In the genomic region with DNA sequence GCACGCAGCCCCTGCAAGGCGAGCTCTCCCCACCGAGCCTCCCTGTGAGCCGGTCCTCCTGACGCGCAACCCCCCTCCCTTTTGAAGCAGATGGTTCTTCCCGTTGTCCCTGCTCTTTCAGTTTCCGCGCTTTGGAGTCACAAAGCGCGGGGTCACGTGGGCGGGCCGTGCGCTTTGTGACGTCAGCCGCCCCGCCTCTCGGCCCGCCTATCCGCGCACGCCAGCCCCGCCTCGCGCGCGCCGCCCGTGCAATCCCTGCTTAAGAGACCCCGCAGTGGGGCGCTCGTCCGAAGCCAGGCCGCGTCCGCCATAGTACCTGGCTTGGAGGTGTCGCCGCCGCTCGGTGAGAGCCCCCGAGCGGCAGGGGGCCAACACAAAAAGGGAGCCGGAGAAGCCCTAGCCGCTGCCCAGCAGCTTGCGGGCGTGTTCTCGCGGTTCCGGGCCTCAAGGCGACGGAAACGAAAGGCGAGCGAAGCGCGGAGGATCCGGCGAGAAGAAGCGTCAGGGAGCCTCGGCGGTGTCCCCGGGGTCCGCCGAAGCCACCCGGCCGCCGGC, we compare ENCODE assay signal across 1 cellular context.
A peak's percentile ranks its signal among the peaks of the same experiment; 100 is the strongest.
TF ChIP-seq lines count a peak whose summit lies in the region.

A gene with protein sequence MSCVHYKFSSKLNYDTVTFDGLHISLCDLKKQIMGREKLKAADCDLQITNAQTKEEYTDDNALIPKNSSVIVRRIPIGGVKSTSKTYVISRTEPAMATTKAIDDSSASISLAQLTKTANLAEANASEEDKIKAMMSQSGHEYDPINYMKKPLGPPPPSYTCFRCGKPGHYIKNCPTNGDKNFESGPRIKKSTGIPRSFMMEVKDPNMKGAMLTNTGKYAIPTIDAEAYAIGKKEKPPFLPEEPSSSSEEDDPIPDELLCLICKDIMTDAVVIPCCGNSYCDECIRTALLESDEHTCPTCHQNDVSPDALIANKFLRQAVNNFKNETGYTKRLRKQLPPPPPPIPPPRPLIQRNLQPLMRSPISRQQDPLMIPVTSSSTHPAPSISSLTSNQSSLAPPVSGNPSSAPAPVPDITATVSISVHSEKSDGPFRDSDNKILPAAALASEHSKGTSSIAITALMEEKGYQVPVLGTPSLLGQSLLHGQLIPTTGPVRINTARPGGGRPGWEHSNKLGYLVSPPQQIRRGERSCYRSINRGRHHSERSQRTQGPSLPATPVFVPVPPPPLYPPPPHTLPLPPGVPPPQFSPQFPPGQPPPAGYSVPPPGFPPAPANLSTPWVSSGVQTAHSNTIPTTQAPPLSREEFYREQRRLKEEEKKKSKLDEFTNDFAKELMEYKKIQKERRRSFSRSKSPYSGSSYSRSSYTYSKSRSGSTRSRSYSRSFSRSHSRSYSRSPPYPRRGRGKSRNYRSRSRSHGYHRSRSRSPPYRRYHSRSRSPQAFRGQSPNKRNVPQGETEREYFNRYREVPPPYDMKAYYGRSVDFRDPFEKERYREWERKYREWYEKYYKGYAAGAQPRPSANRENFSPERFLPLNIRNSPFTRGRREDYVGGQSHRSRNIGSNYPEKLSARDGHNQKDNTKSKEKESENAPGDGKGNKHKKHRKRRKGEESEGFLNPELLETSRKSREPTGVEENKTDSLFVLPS (N-terminal part only) (plus strand): TSS at position 272 of the 555 bp plus-strand sequence. CDS start 1,061 bp downstream, outside the sequence.

TF ChIP-seq in HepG2, 621 proteins besides CTCF, POLR2A, EP300 and RAD21 (continued from another document and continues in another):
- no peak for TF ChIP-seq EZH2 (conservative IDR thresholded peaks at IDR 0.05; ENCODE audit: low read depth, low read length)
- TF ChIP-seq ZFYVE20 (CRISPR knock-in tag; IDR thresholded peaks at IDR 0.05; ENCODE audit: borderline replicate concordance, low read depth), result no peak
- TF ChIP-seq, protein P1, sequence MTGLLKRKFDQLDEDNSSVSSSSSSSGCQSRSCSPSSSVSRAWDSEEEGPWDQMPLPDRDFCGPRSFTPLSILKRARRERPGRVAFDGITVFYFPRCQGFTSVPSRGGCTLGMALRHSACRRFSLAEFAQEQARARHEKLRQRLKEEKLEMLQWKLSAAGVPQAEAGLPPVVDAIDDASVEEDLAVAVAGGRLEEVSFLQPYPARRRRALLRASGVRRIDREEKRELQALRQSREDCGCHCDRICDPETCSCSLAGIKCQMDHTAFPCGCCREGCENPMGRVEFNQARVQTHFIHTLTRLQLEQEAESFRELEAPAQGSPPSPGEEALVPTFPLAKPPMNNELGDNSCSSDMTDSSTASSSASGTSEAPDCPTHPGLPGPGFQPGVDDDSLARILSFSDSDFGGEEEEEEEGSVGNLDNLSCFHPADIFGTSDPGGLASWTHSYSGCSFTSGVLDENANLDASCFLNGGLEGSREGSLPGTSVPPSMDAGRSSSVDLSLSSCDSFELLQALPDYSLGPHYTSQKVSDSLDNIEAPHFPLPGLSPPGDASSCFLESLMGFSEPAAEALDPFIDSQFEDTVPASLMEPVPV (CRISPR knock-in tag; IDR thresholded peaks at IDR 0.05), result peak; percentile 67
- TF ChIP-seq FOXK2 (IDR thresholded peaks at IDR 0.05), result peak; percentile 96
- no peak for TF ChIP-seq GTF2F1 (IDR thresholded peaks at IDR 0.05; ENCODE audit: low read length)
- no peak for TF ChIP-seq SETDB1 (CRISPR knock-in tag; IDR thresholded peaks at IDR 0.05; ENCODE audit: borderline replicate concordance)
- TF ChIP-seq ZNF644 (CRISPR knock-in tag; IDR thresholded peaks at IDR 0.05; ENCODE audit: low read depth), result peak; percentile 75
- TF ChIP-seq SMYD3 (CRISPR knock-in tag; IDR thresholded peaks at IDR 0.05), result peak; percentile 74; the same call in 1 of the 2 replicates
- TF ChIP-seq MYC (CRISPR knock-in tag; IDR thresholded peaks at IDR 0.05; ENCODE audit: borderline replicate concordance), result peak; percentile 93
- no peak for TF ChIP-seq CHCHD3 (CRISPR knock-in tag; IDR thresholded peaks at IDR 0.05)
- TF ChIP-seq, protein P2, sequence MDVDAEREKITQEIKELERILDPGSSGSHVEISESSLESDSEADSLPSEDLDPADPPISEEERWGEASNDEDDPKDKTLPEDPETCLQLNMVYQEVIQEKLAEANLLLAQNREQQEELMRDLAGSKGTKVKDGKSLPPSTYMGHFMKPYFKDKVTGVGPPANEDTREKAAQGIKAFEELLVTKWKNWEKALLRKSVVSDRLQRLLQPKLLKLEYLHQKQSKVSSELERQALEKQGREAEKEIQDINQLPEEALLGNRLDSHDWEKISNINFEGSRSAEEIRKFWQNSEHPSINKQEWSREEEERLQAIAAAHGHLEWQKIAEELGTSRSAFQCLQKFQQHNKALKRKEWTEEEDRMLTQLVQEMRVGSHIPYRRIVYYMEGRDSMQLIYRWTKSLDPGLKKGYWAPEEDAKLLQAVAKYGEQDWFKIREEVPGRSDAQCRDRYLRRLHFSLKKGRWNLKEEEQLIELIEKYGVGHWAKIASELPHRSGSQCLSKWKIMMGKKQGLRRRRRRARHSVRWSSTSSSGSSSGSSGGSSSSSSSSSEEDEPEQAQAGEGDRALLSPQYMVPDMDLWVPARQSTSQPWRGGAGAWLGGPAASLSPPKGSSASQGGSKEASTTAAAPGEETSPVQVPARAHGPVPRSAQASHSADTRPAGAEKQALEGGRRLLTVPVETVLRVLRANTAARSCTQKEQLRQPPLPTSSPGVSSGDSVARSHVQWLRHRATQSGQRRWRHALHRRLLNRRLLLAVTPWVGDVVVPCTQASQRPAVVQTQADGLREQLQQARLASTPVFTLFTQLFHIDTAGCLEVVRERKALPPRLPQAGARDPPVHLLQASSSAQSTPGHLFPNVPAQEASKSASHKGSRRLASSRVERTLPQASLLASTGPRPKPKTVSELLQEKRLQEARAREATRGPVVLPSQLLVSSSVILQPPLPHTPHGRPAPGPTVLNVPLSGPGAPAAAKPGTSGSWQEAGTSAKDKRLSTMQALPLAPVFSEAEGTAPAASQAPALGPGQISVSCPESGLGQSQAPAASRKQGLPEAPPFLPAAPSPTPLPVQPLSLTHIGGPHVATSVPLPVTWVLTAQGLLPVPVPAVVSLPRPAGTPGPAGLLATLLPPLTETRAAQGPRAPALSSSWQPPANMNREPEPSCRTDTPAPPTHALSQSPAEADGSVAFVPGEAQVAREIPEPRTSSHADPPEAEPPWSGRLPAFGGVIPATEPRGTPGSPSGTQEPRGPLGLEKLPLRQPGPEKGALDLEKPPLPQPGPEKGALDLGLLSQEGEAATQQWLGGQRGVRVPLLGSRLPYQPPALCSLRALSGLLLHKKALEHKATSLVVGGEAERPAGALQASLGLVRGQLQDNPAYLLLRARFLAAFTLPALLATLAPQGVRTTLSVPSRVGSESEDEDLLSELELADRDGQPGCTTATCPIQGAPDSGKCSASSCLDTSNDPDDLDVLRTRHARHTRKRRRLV (CRISPR knock-in tag; IDR thresholded peaks at IDR 0.05), result peak; percentile 70; the same call in 1 of the 2 replicates
- TF ChIP-seq SALL1 (CRISPR knock-in tag; IDR thresholded peaks at IDR 0.05), result peak; percentile 90
- TF ChIP-seq ZNF12 (CRISPR knock-in tag; IDR thresholded peaks at IDR 0.05), result peak; percentile 82
- TF ChIP-seq RBAK (CRISPR knock-in tag; IDR thresholded peaks at IDR 0.05), result no peak
- TF ChIP-seq REPIN1 (CRISPR knock-in tag; IDR thresholded peaks at IDR 0.05; ENCODE audit: borderline replicate concordance, low read depth), result peak; percentile 66; the same call in 1 of the 2 replicates
- TF ChIP-seq MED8 (CRISPR knock-in tag; IDR thresholded peaks at IDR 0.05; ENCODE audit: insufficient replicate concordance), result peak; percentile 74
- TF ChIP-seq, protein P3, sequence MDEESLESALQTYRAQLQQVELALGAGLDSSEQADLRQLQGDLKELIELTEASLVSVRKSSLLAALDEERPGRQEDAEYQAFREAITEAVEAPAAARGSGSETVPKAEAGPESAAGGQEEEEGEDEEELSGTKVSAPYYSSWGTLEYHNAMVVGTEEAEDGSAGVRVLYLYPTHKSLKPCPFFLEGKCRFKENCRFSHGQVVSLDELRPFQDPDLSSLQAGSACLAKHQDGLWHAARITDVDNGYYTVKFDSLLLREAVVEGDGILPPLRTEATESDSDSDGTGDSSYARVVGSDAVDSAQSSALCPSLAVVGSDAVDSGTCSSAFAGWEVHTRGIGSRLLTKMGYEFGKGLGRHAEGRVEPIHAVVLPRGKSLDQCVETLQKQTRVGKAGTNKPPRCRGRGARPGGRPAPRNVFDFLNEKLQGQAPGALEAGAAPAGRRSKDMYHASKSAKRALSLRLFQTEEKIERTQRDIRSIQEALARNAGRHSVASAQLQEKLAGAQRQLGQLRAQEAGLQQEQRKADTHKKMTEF (CRISPR knock-in tag; IDR thresholded peaks at IDR 0.05), result peak; percentile 96
- peak; percentile 90; the same call in 1 of the 2 replicates for TF ChIP-seq DNMT1 (CRISPR knock-in tag; IDR thresholded peaks at IDR 0.05)
- no peak; the same call in none of the 2 replicates for TF ChIP-seq CHD2 (IDR thresholded peaks at IDR 0.05; ENCODE audit: low read depth, low read length)
- TF ChIP-seq KLF13 (CRISPR knock-in tag; IDR thresholded peaks at IDR 0.05), result peak; percentile 77; the same call in 1 of the 2 replicates
- peak; percentile 87; the same call in 1 of the 2 replicates for TF ChIP-seq U2AF2 (IDR thresholded peaks at IDR 0.05; ENCODE audit: low read depth, low read length)
- peak; percentile 82 for TF ChIP-seq RNF2 (conservative IDR thresholded peaks at IDR 0.05; ENCODE audit: low read depth)
- peak; percentile 57; the same call in 1 of the 2 replicates for TF ChIP-seq NFRKB (IDR thresholded peaks at IDR 0.05)
- TF ChIP-seq, protein P4, sequence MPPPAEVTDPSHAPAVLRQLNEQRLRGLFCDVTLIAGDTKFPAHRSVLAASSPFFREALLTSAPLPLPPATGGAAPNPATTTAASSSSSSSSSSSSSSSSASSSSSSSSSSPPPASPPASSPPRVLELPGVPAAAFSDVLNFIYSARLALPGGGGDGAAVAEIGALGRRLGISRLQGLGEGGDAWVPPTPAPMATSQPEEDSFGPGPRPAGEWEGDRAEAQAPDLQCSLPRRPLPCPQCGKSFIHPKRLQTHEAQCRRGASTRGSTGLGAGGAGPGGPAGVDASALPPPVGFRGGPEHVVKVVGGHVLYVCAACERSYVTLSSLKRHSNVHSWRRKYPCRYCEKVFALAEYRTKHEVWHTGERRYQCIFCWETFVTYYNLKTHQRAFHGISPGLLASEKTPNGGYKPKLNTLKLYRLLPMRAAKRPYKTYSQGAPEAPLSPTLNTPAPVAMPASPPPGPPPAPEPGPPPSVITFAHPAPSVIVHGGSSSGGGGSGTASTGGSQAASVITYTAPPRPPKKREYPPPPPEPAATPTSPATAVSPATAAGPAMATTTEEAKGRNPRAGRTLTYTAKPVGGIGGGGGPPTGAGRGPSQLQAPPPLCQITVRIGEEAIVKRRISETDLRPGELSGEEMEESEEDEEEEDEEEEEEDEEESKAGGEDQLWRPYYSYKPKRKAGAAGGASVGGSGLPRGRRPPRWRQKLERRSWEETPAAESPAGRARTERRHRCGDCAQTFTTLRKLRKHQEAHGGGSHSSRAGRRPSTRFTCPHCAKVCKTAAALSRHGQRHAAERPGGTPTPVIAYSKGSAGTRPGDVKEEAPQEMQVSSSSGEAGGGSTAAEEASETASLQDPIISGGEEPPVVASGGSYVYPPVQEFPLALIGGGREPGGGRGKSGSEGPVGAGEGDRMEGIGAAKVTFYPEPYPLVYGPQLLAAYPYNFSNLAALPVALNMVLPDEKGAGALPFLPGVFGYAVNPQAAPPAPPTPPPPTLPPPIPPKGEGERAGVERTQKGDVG (CRISPR knock-in tag; IDR thresholded peaks at IDR 0.05; ENCODE audit: borderline replicate concordance), result no peak
- peak; percentile 34; the same call in 1 of the 2 replicates for TF ChIP-seq ZNF431 (CRISPR knock-in tag; IDR thresholded peaks at IDR 0.05; ENCODE audit: borderline replicate concordance, low read depth)
- TF ChIP-seq HDAC1 (CRISPR knock-in tag; IDR thresholded peaks at IDR 0.05), result peak; percentile 92
- no peak for TF ChIP-seq TP53 (CRISPR knock-in tag; conservative IDR thresholded peaks at IDR 0.05)
- TF ChIP-seq, protein P5, sequence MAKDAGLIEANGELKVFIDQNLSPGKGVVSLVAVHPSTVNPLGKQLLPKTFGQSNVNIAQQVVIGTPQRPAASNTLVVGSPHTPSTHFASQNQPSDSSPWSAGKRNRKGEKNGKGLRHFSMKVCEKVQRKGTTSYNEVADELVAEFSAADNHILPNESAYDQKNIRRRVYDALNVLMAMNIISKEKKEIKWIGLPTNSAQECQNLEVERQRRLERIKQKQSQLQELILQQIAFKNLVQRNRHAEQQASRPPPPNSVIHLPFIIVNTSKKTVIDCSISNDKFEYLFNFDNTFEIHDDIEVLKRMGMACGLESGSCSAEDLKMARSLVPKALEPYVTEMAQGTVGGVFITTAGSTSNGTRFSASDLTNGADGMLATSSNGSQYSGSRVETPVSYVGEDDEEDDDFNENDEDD (CRISPR knock-in tag; IDR thresholded peaks at IDR 0.05; ENCODE audit: borderline replicate concordance), result peak; percentile 94
- no peak for TF ChIP-seq ZNF326 (CRISPR knock-in tag; IDR thresholded peaks at IDR 0.05; ENCODE audit: borderline replicate concordance)
- TF ChIP-seq JUN (CRISPR knock-in tag; IDR thresholded peaks at IDR 0.05), result no peak; the same call in 1 of the 2 replicates
- TF ChIP-seq, protein P6, sequence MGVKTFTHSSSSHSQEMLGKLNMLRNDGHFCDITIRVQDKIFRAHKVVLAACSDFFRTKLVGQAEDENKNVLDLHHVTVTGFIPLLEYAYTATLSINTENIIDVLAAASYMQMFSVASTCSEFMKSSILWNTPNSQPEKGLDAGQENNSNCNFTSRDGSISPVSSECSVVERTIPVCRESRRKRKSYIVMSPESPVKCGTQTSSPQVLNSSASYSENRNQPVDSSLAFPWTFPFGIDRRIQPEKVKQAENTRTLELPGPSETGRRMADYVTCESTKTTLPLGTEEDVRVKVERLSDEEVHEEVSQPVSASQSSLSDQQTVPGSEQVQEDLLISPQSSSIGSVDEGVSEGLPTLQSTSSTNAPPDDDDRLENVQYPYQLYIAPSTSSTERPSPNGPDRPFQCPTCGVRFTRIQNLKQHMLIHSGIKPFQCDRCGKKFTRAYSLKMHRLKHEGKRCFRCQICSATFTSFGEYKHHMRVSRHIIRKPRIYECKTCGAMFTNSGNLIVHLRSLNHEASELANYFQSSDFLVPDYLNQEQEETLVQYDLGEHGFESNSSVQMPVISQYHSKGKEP (CRISPR knock-in tag; IDR thresholded peaks at IDR 0.05), result peak; percentile 92
- TF ChIP-seq RFX5 (IDR thresholded peaks at IDR 0.05; ENCODE audit: low read depth, low read length), result peak; percentile 58
- TF ChIP-seq, protein P7, sequence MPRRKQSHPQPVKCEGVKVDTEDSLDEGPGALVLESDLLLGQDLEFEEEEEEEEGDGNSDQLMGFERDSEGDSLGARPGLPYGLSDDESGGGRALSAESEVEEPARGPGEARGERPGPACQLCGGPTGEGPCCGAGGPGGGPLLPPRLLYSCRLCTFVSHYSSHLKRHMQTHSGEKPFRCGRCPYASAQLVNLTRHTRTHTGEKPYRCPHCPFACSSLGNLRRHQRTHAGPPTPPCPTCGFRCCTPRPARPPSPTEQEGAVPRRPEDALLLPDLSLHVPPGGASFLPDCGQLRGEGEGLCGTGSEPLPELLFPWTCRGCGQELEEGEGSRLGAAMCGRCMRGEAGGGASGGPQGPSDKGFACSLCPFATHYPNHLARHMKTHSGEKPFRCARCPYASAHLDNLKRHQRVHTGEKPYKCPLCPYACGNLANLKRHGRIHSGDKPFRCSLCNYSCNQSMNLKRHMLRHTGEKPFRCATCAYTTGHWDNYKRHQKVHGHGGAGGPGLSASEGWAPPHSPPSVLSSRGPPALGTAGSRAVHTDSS (CRISPR knock-in tag; conservative IDR thresholded peaks at IDR 0.05), result no peak
- TF ChIP-seq FOXM1 (CRISPR knock-in tag; IDR thresholded peaks at IDR 0.05), result no peak
- TF ChIP-seq RBM22 (optimal IDR thresholded peaks at IDR 0.05; ENCODE audit: low read length), result no peak
- TF ChIP-seq ESRRA (CRISPR knock-in tag; IDR thresholded peaks at IDR 0.05; ENCODE audit: low read depth), result no peak
